ENCODE assay signal across 8 cellular contexts in the genomic region with DNA sequence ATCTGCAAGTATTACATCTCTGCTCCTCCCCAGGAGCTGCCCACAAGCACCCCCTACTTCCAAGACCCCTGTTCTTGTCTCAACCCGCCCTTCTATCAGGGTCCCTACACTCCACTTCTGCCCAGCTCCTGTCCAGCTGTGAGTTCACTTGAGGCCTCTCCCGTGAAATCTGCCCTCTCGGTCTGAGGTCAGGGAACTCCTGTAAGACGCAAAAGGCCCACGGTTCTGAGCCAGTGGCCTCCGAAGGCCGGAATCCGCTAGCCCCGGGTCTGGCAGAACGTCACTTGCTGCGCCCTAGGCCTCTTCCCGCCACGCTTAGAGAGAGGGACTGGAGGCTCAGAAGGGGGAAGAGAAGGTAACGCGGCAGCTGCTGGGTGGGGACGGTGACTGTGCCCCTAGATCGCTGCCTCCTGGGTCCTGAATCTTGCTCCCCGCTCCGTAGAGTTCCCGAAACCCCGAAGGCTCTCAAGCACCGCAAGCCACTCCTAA. TPM values are rescaled to one million over a fixed set of nuclear protein-coding genes. Genes with fewer than 3 reads are reported as not detected.
A peak's percentile ranks its signal among the peaks of the same experiment; 100 is the strongest.
DNase-seq lines count a peak whose midpoint lies in the region; ATAC-seq and TF ChIP-seq lines count a peak whose summit lies in the region.

No MANE protein-coding gene starts in this region.

- in situ Hi-C loops in G401 (cut with HindIII; ENCODE audit: low sequenced_read_pairs): no loop called here

- H3K27ac ChIP-seq in HUES64 (ENCODE audit: low read depth, low read length): no peak overlapping the region
- H3K27ac ChIP-seq in duodenal mucosa (ENCODE audit: low read depth, low read length): no peak overlapping the region

- no peaks in the 10 kb centered on the region for H3K36me3 Mint-ChIP-seq in mesothelial cell of epicardium

- peaks cover 8% of the 10 kb centered on the region for H3K27me3 Mint-ChIP-seq in mesothelial cell of epicardium (ENCODE audit: low read depth)

- H3K27ac Mint-ChIP-seq in mesothelial cell of epicardium: peak overlapping the region; percentile 62

- H3K4me3 ChIP-seq in HUES64 (ENCODE audit: low read length) (peak overlapping the region; percentile 82), duodenal mucosa (ENCODE audit: low read depth in 1 of 2, low read length in 2 of 2) (peak overlapping the region; percentile 62 to 65)

- peaks cover 34% of the 10 kb centered on the region for H3K4me1 Mint-ChIP-seq in mesothelial cell of epicardium

- H3K27me3 ChIP-seq in HUES64 (ENCODE audit: insufficient read depth, low read length): peaks cover 27% of the 10 kb centered on the region
- peaks cover 13 to 15% of the 10 kb centered on the region in 2 donors for H3K27me3 ChIP-seq in duodenal mucosa (ENCODE audit: control insufficient read depth in 1 of 2, insufficient read depth in 2 of 2, low read length in 2 of 2)

- H3K4me1 ChIP-seq in HUES64 (ENCODE audit: insufficient read depth, low read length) (peaks cover 18% of the 10 kb centered on the region), duodenal mucosa (ENCODE audit: control insufficient read depth in 1 of 2, insufficient read depth in 2 of 2, low read length in 2 of 2) (peaks cover 9 to 11% of the 10 kb centered on the region in 2 donors)

- peak; percentile 21 for ATAC-seq in GM18907 (IDR thresholded peaks at IDR 0.05; ENCODE audit: unreplicated experiment)
- no peak for ATAC-seq in HG03159 (IDR thresholded peaks at IDR 0.05; ENCODE audit: unreplicated experiment)
- no peak for ATAC-seq in HG03025 (IDR thresholded peaks at IDR 0.05; ENCODE audit: low FRiP score, unreplicated experiment)
- no peak for ATAC-seq in GM21526 (IDR thresholded peaks at IDR 0.05; ENCODE audit: low FRiP score, unreplicated experiment)

- peak overlapping the region; percentile 79 for H3K4me3 Mint-ChIP-seq in mesothelial cell of epicardium

- TF ChIP-seq CTCF in mesothelial cell of epicardium (IDR thresholded peaks at IDR 0.05; ENCODE audit: unreplicated experiment): no peak

- H3K9me3 ChIP-seq in HUES64 (ENCODE audit: insufficient read depth, low read depth, low read length) (no peaks in the 10 kb centered on the region), duodenal mucosa (ENCODE audit: control insufficient read depth in 1 of 2, low read length in 2 of 2) (no peaks in the 10 kb centered on the region)

- H3K9ac ChIP-seq in HUES64 (ENCODE audit: low read depth, low read length) (peak overlapping the region; percentile 48), duodenal mucosa (ENCODE audit: low read depth in 1 of 2, low read length in 2 of 2) (peak overlapping the region in 1 of 2 donors; percentile 47)

- H3K9me3 Mint-ChIP-seq in mesothelial cell of epicardium: no peaks in the 10 kb centered on the region

- H3K36me3 ChIP-seq in HUES64 (ENCODE audit: insufficient read depth, low read length) (no peaks in the 10 kb centered on the region), duodenal mucosa (ENCODE audit: control insufficient read depth in 1 of 2, insufficient read depth in 2 of 2, low read length in 2 of 2) (no peaks in the 10 kb centered on the region)

- WGBS in HUES64: 6% methylated on average over 22 of the region's 22 CpGs

- no peak for DNase-seq in mesothelial cell of epicardium (ENCODE audit: low spot score in 2 of 2, unreplicated experiment in 2 of 2)
- DNase-seq in G401 (ENCODE audit: low spot score): no peak

RNA-seq across cellular contexts. Expression of a gene that starts 0.9 kb away (rescaled TPM):
- 64.1 TPM for polyA plus RNA-seq in HUES64 (2013, experiment 1 of 2)
- 75.8 TPM for polyA plus RNA-seq in HUES64 (2013, experiment 2 of 2)
- 267 to 289 TPM (median 285 TPM) in 3 replicates for total RNA-seq in mesothelial cell of epicardium
- 17.9 and 50.3 TPM in 2 replicates for total RNA-seq in G401 (2014; rRNA removed; shearing (Covaris generic))

RNA-seq across cellular contexts. Expression of a gene that starts 35.1 kb away (rescaled TPM):
- not detected for polyA plus RNA-seq in HUES64 (2013, experiment 1 of 2)
- polyA plus RNA-seq in HUES64 (2013, experiment 2 of 2): not detected
- not detected in 3 replicates for total RNA-seq in mesothelial cell of epicardium
- not detected in 2 replicates for total RNA-seq in G401 (2014; rRNA removed; shearing (Covaris generic))
